Comparison of ENCODE assay signal across 11 cellular contexts in genomic region chr7:46145412-46145811, GRCh38.
DNase-seq lines count a peak whose midpoint lies in the region; ATAC-seq, FAIRE-seq and TF ChIP-seq lines count a peak whose summit lies in the region.
"Had no signal": no experiment of that assay in that cellular context is flagged by ENCODE, and none has a peak within 500 bp of the region (broad histone marks: within the 10 kb centered on the region; RNA-seq: fewer than 3 reads in every experiment).

No MANE protein-coding gene starts in this region.

- CTCF ChIA-PET in T-cell (lab: Charles Lee): no interaction called here

- no peaks in the 10 kb centered on the region for H3K36me3 ChIP-seq in BE2C
- H3K36me3 ChIP-seq: sigmoid colon had no signal

- peak; percentile 58 for FAIRE-seq in urothelium cell line (lab: Jason Lieb, UNC)
- FAIRE-seq: endothelial cell of umbilical vein had no signal

- no peak overlapping the region for H3K27ac Mint-ChIP-seq in T-cell

- H3K9me3 Mint-ChIP-seq in T-cell: no peaks in the 10 kb centered on the region

- ATAC-seq in T-cell (replicated peaks in 1 of 4): no peak

- H3K36me3 Mint-ChIP-seq in T-cell: no peaks in the 10 kb centered on the region

- no peaks in the 10 kb centered on the region for H3K9me3 ChIP-seq in BE2C
- H3K9me3 ChIP-seq: sigmoid colon had no signal

- in situ Hi-C loops in astrocyte of the spinal cord (cut with HindIII; ENCODE audit: low sequenced_read_pairs): no loop called here

- TF ChIP-seq CTCF in astrocyte of the spinal cord (IDR thresholded peaks at IDR 0.05; ENCODE audit: low read depth, low read length) (no peak), BE2C (IDR thresholded peaks at IDR 0.05; ENCODE audit: low read depth, low read length) (no peak)

- H3K4me3 ChIP-seq in astrocyte of the spinal cord (ENCODE audit: low read depth, low read length) (no peak overlapping the region), BE2C (ENCODE audit: low read depth, low read length) (no peak overlapping the region)
- H3K4me3 ChIP-seq: sigmoid colon had no signal

- H3K27me3 ChIP-seq in BE2C: no peaks in the 10 kb centered on the region
- H3K27me3 ChIP-seq: sigmoid colon had no signal

- POLR2A ChIA-PET in T-cell (lab: Charles Lee): no interaction called here

- no peaks in the 10 kb centered on the region for H3K4me1 Mint-ChIP-seq in T-cell

- H3K4me1 ChIP-seq in BE2C: no peaks in the 10 kb centered on the region

- no peaks in the 10 kb centered on the region for H3K27me3 Mint-ChIP-seq in T-cell

- no peak overlapping the region for H3K4me3 Mint-ChIP-seq in T-cell

- DNase-seq in DMS 273 (lab: John Stamatoyannopoulos, UW; ENCODE audit: unreplicated experiment): peak; percentile 18
- no peak for DNase-seq in DMS 273 treated with DMSO at 0.1 percent for 48 hours (lab: John Stamatoyannopoulos, UW)
- peak; percentile 97 for DNase-seq in astrocyte of the spinal cord (ENCODE audit: low read depth, low spot score)
- DNase-seq in islet precursor cell: peak; percentile 97
- DNase-seq in urothelium cell line (ENCODE audit: low spot score): peak; percentile 86
- DNase-seq in T-cell: no peak
- no peak for DNase-seq in SHP77 (lab: John Stamatoyannopoulos, UW)
- DNase-seq in BE2C: no peak
- DNase-seq: NCI-H524 treated with DMSO at 0.1 percent for 48 hours, sigmoid colon had no signal

Comparison
In these comparisons a context has a peak if more than half of its experiments do, and no peak if none do; other contexts are left out.
1. DNase-seq: peak in DMS 273 (single experiment), astrocyte of the spinal cord (single experiment), islet precursor cell (single experiment) and urothelium cell line (single experiment); none in DMS 273 treated with DMSO at 0.1 percent for 48 hours (single experiment), T-cell (0 of 34), SHP77 (0 of 2) and BE2C (single experiment).